ENCODE assay signal across 25 cellular contexts in the genomic region with DNA sequence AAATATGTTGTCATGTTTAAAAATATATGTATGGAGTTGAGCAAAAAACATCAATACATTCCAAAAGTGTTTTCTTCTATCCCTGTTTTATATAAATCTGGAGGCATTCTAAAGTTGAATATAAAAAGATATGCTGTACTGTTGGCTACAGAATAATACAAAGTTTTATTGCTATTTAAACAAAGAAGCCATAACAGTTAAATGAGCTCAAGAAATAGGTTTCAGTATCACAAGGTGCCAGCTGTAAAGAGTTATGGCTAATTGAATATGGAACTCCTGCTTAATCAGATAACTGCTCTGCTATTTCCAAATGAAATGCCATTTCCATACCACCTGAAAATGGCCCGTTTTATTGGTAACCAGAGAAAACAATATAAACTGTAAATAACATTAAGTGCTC.
"Had no signal": no experiment of that assay in that cellular context is flagged by ENCODE, and none has a peak within 500 bp of the region (broad histone marks: within the 10 kb centered on the region; RNA-seq: fewer than 3 reads in every experiment).

No MANE protein-coding gene starts in this region.

- H3K36me3 ChIP-seq: lower lobe of right lung, ovary, uterus had no signal

- H2AFZ ChIP-seq: neural progenitor cell had no signal

- ATAC-seq: left cardiac atrium; left lung; lower lobe of right lung; natural killer cell; right lobe of liver; stimulated activated effector memory CD8-positive, alpha-beta T cell treated with anti-CD3 and anti-CD28 coated beads, Interleukin-12 subunit alpha, Interleukin-12 subunit beta, amount 100 ng/mL, for 72 hours had no signal

- H3K27ac ChIP-seq: left lung, lower lobe of right lung, neural progenitor cell, neutrophil, ovary, right atrium auricular region, right lobe of liver, skin epidermis, tibial nerve, uterus had no signal

- H3K9me3 ChIP-seq: lower lobe of right lung, neutrophil, ovary, right atrium auricular region, right lobe of liver, uterus had no signal

- H3K4me3 ChIP-seq: left lung, lower lobe of right lung, neural progenitor cell, ovary, right atrium auricular region, right lobe of liver, skin epidermis, tibial nerve, uterus had no signal

- H3K4me2 ChIP-seq: neural progenitor cell had no signal

- DNase-seq: hippocampal formation; kidney glomerular epithelial cell; left cardiac atrium; left lung; lower lobe of right lung; mammary epithelial cell; mesenchymal stem cell; naive B cell; natural killer cell; nephron progenitor cell; ovary; right lobe of liver; stimulated activated CD4-positive, alpha-beta T cell treated with anti-CD3 and anti-CD28 coated beads, Interleukin-12 subunit alpha, Interleukin-12 subunit beta, amount 100 ng/mL, for 4 hours; stimulated activated CD4-positive, alpha-beta T cell treated with anti-CD3 and anti-CD28 coated beads, Interleukin-15, amount 100 ng/mL, for 24 hours; stimulated activated CD4-positive, alpha-beta T cell treated with anti-CD3 and anti-CD28 coated beads, Interleukin-2, amount 100 ng/mL, for 24 hours; stimulated activated CD4-positive, alpha-beta T cell treated with anti-CD3 and anti-CD28 coated beads, Interleukin-4, amount 100 ng/mL, for 24 hours; stimulated activated naive CD4-positive, alpha-beta T cell; substantia nigra; uterus had no signal

- H3K4me1 ChIP-seq: left lung, lower lobe of right lung, neural progenitor cell, right atrium auricular region, right lobe of liver, tibial nerve, uterus had no signal

- H3K27me3 ChIP-seq: left lung, neural progenitor cell, neutrophil, ovary, right atrium auricular region, right lobe of liver, tibial nerve, uterus had no signal
